Comparison of ENCODE assay signal across 1 cellular context in the genomic region with DNA sequence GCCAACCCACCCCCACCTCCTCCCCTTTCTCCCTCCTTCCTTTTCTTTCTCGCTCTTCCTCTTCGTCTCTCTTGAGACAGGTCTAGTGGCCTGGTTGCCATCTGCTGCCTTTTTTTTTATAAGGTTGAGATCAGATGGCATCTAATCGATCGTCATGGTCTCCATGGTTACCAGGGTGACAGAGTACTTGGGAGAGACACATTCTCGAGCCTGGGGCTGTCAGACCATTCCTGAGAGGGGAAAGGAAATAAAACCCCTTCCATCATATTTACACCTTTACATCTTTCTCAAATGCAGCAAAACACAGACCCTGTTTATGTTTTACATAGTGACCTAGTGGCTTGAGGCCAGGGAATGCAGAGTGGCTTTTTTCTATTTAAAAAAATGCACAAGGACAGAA.
TF ChIP-seq lines count a peak whose summit lies in the region.

No MANE protein-coding gene starts in this region.

TF ChIP-seq in K562, 482 proteins besides CTCF, POLR2A, EP300 and RAD21:
- TF ChIP-seq ADNP (tag; IDR thresholded peaks at IDR 0.05): no peak
- no peak for TF ChIP-seq EGR1 (conservative IDR thresholded peaks at IDR 0.05)
- TF ChIP-seq SRSF3 (IDR thresholded peaks at IDR 0.05; ENCODE audit: insufficient read depth, low read length): no peak
- peak; percentile 47 for TF ChIP-seq RFX1 (IDR thresholded peaks at IDR 0.05)
- no peak for TF ChIP-seq ZNF384 (IDR thresholded peaks at IDR 0.05; ENCODE audit: low read depth, low read length)
TF ChIP-seq in K562: peak in this region for 1.
